Comparison of ENCODE assay signal across 1 cellular context in the genomic region with DNA sequence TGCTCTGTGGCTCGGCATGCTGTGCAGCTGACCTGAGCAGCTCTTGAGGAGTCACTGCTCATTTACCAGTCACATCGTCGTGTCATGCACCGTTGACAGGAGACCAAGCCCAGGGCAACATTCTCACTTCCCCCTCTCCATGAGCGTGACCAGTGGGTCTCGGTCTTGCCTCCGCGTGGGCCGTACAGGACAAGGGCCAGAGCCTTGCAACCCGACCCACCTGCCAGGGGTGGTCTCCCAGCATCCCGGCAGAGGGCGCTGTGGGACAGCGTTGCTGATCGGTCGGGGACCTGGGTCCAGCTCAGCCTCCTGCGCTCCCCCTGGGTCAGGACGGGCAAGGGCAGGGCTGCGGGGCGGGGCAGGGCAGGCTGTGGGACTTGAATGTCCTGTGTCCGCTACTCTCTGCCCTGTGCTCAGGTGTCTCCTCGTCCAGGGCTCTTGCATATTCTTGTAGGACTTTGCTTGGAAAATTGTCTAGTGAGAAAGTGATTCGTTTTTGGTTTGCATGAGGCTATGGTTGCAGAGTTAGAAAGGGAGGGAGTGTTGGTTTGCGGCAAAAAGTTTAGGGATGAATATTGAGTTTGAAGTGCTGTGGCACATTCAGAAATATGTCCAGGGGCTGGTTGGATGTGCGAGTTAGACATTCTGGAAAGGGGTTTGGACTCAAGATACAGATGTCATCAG.
A peak's percentile ranks its signal among the peaks of the same experiment; 100 is the strongest.
TF ChIP-seq lines count a peak whose summit lies in the region.

No MANE protein-coding gene starts in this region.

TF ChIP-seq in IMR-90, 13 proteins besides CTCF, POLR2A, EP300 and RAD21:
- TF ChIP-seq CEBPB (IDR thresholded peaks at IDR 0.05; ENCODE audit: low read depth, low read length), result no peak
- peak; percentile 79 for TF ChIP-seq SMC3 (IDR thresholded peaks at IDR 0.05; ENCODE audit: low read depth, low read length)
- no peak for TF ChIP-seq RFX5 (IDR thresholded peaks at IDR 0.05; ENCODE audit: low read depth, low read length)
- no peak for TF ChIP-seq MAFK (IDR thresholded peaks at IDR 0.05; ENCODE audit: low read depth, low read length)
- no peak for TF ChIP-seq RCOR1 (IDR thresholded peaks at IDR 0.05; ENCODE audit: insufficient replicate concordance, low read length)
- TF ChIP-seq, protein P1, sequence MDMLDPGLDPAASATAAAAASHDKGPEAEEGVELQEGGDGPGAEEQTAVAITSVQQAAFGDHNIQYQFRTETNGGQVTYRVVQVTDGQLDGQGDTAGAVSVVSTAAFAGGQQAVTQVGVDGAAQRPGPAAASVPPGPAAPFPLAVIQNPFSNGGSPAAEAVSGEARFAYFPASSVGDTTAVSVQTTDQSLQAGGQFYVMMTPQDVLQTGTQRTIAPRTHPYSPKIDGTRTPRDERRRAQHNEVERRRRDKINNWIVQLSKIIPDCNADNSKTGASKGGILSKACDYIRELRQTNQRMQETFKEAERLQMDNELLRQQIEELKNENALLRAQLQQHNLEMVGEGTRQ (IDR thresholded peaks at IDR 0.05; ENCODE audit: low read depth, low read length), result no peak
- peak; percentile 20; the same call in 1 of the 2 replicates for TF ChIP-seq MAZ (IDR thresholded peaks at IDR 0.05; ENCODE audit: borderline replicate concordance, low read depth, low read length)
- TF ChIP-seq MXI1 (IDR thresholded peaks at IDR 0.05; ENCODE audit: borderline replicate concordance, low read depth, low read length), result no peak
- no peak for TF ChIP-seq BHLHE40 (IDR thresholded peaks at IDR 0.05; ENCODE audit: low read depth, low read length)
- TF ChIP-seq, protein P2, sequence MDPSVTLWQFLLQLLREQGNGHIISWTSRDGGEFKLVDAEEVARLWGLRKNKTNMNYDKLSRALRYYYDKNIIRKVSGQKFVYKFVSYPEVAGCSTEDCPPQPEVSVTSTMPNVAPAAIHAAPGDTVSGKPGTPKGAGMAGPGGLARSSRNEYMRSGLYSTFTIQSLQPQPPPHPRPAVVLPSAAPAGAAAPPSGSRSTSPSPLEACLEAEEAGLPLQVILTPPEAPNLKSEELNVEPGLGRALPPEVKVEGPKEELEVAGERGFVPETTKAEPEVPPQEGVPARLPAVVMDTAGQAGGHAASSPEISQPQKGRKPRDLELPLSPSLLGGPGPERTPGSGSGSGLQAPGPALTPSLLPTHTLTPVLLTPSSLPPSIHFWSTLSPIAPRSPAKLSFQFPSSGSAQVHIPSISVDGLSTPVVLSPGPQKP (IDR thresholded peaks at IDR 0.05; ENCODE audit: borderline replicate concordance, low read depth, low read length), result no peak
- no peak for TF ChIP-seq NFE2L2 (IDR thresholded peaks at IDR 0.05; ENCODE audit: low read depth, low read length)
- no peak for TF ChIP-seq CHD1 (IDR thresholded peaks at IDR 0.05; ENCODE audit: low read depth, low read length)
- no peak for TF ChIP-seq FOS (IDR thresholded peaks at IDR 0.05; ENCODE audit: low read depth, low read length)
